In the genomic region with DNA sequence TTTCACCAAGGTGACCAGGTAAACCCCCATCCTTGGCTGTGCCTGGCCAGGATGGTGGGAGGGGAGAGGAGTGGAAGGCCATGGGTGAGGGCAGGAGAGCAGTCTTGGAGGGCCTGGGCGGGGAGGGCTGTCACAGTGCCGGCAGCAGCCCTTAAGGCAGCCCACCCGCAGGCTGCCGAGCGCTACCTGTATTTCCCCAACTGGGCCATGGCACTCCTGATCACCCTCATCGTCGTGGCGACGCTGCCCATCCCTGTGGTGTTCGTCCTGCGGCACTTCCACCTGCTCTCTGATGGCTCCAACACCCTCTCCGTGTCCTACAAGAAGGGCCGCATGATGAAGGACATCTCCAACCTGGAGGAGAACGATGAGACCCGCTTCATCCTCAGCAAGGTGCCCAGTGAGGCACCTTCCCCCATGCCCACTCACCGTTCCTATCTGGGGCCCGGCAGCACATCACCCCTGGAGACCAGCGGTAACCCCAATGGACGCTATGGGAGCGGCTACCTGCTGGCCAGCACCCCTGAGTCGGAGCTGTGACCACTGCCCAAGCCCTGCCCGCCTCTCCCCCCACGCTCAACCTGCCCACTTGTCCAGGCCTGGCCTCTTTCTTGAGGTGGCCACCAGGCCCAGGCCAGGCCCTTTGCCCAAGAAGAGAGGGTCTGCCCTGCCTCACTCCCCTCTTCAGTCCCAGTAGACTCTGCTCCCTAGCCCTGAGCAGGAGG, we compare ENCODE assay signal across 7 cellular contexts. TPM values are rescaled to one million over a fixed set of nuclear protein-coding genes. Genes with fewer than 3 reads are reported as not detected.
"Had no signal": no experiment of that assay in that cellular context is flagged by ENCODE, and none has a peak within 500 bp of the region (broad histone marks: within the 10 kb centered on the region; RNA-seq: fewer than 3 reads in every experiment).

No MANE protein-coding gene starts in this region.

- H3K4me2 ChIP-seq: GM23338 had no signal

- DNase-seq: HFFc6 had no signal

- H3K36me3 ChIP-seq: HAP-1 had no signal

- H3K27ac Mint-ChIP-seq: GM23338, HFFc6, IgD-negative memory B cell had no signal

- H2AFZ ChIP-seq: GM23338 had no signal

- H3K4me3 ChIP-seq: GM23338, HAP-1 had no signal

- H3K4me1 ChIP-seq: HAP-1 had no signal

- H3K4me3 Mint-ChIP-seq: GM23338, HFFc6, IgD-negative memory B cell had no signal

- H3K9me3 ChIP-seq: HAP-1 had no signal

- H3K27ac ChIP-seq: HL-60 had no signal

- H3K9me3 Mint-ChIP-seq: GM23338, HFFc6, IgD-negative memory B cell had no signal

- FAIRE-seq: HepG2 had no signal

RNA-seq across cellular contexts. Expression of gene SLC6A17, which starts 47.8 kb away (rescaled TPM):
- total RNA-seq: HepG2, HT1080 had no signal
- polyA plus RNA-seq: HepG2, IgD-negative memory B cell had no signal
